In the genomic region with DNA sequence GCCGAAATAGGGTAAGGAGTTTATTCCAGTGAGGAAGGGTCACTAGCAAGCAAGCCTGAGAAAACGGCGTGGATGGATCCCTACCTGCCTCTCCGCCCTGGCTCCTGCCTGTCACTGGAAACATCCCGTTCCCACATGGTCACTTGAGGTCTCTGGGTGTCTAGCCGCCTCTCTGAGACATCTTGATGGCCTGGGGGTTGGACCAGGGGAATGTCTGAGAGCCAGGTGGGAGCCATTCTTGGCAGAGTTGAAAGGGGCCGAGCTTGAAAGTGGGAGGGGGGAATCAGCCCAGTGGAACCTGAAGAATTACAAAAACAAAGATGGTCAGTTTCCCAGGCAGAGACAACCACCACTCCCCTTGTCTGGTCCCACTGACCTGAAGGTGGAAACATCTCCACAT, we compare ENCODE assay signal across 1 cellular context.
TF ChIP-seq lines count a peak whose summit lies in the region.

No MANE protein-coding gene starts in this region.

TF ChIP-seq in HepG2, 621 proteins besides CTCF, POLR2A, EP300 and RAD21:
- TF ChIP-seq ZSCAN30 (CRISPR knock-in tag; IDR thresholded peaks at IDR 0.05) (no peak), ZEB1 (IDR thresholded peaks at IDR 0.05; ENCODE audit: insufficient replicate concordance, low read depth) (no peak), PRMT3 (CRISPR knock-in tag; IDR thresholded peaks at IDR 0.05; ENCODE audit: borderline replicate concordance, low read depth) (no peak), ZNF33B (CRISPR knock-in tag; IDR thresholded peaks at IDR 0.05) (no peak), ZNF549 (CRISPR knock-in tag; IDR thresholded peaks at IDR 0.05) (no peak), ZNF337 (CRISPR knock-in tag; IDR thresholded peaks at IDR 0.05; ENCODE audit: borderline replicate concordance, low read depth) (no peak)
- TF ChIP-seq, protein P1, sequence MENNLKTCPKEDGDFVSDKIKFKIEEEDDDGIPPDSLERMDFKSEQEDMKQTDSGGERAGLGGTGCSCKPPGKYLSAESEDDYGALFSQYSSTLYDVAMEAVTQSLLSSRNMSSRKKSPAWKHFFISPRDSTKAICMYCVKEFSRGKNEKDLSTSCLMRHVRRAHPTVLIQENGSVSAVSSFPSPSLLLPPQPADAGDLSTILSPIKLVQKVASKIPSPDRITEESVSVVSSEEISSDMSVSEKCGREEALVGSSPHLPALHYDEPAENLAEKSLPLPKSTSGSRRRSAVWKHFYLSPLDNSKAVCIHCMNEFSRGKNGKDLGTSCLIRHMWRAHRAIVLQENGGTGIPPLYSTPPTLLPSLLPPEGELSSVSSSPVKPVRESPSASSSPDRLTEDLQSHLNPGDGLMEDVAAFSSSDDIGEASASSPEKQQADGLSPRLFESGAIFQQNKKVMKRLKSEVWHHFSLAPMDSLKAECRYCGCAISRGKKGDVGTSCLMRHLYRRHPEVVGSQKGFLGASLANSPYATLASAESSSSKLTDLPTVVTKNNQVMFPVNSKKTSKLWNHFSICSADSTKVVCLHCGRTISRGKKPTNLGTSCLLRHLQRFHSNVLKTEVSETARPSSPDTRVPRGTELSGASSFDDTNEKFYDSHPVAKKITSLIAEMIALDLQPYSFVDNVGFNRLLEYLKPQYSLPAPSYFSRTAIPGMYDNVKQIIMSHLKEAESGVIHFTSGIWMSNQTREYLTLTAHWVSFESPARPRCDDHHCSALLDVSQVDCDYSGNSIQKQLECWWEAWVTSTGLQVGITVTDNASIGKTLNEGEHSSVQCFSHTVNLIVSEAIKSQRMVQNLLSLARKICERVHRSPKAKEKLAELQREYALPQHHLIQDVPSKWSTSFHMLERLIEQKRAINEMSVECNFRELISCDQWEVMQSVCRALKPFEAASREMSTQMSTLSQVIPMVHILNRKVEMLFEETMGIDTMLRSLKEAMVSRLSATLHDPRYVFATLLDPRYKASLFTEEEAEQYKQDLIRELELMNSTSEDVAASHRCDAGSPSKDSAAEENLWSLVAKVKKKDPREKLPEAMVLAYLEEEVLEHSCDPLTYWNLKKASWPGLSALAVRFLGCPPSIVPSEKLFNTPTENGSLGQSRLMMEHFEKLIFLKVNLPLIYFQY (CRISPR knock-in tag; IDR thresholded peaks at IDR 0.05; ENCODE audit: borderline replicate concordance): no peak
TF ChIP-seq in HepG2: peak in this region for 0.
